ENCODE assay signal across 12 cellular contexts in the genomic region with DNA sequence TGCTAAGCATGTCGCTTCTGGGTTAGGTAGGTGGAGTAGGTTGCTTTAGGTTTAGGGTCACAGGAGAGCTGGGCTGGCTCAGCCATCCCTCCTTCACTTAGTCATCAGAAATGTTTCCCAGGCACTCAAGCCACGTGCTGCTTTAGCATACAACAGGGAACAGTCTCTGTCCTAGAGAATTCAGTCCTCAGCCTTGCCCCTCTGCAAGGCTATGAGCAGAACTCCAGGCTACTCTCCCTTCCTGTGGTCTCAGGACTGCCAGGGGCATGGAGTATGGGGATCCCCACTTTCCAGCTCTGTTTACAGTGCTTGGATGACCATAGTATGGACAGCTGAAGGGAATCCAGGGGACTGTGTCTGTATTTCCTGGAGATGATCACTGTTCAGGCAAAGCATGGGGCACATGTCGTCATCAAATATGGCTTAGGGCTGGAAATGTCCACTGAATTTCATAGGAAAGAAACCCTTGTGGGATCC. TPM values are rescaled to one million over a fixed set of nuclear protein-coding genes. Genes with fewer than 3 reads are reported as not detected.
DNase-seq lines count a peak whose midpoint lies in the region; ATAC-seq and TF ChIP-seq lines count a peak whose summit lies in the region.
"Had no signal": no experiment of that assay in that cellular context is flagged by ENCODE, and none has a peak within 500 bp of the region (broad histone marks: within the 10 kb centered on the region; RNA-seq: fewer than 3 reads in every experiment).

No MANE protein-coding gene starts in this region.

- H3K9me3 ChIP-seq in OCI-LY3 (ENCODE audit: insufficient read depth, low read length) = no peaks in the 10 kb centered on the region
- no peaks in the 10 kb centered on the region for H3K9me3 ChIP-seq in effector memory CD4-positive, alpha-beta T cell (ENCODE audit: control insufficient read depth, low read length)
- H3K9me3 ChIP-seq: pancreas had no signal

- no peak for ATAC-seq in GM18505 (IDR thresholded peaks at IDR 0.05; ENCODE audit: unreplicated experiment)

- peaks cover 48% of the 10 kb centered on the region for H3K4me1 ChIP-seq in OCI-LY3 (ENCODE audit: low read length)
- peaks cover 3% of the 10 kb centered on the region for H3K4me1 ChIP-seq in effector memory CD4-positive, alpha-beta T cell (ENCODE audit: control insufficient read depth, insufficient read depth, low read length, poor library complexity, severe bottlenecking)
- H3K4me1 ChIP-seq: pancreas had no signal

- TF ChIP-seq CTCF in OCI-LY3 (IDR thresholded peaks at IDR 0.05; ENCODE audit: low read depth, low read length) (no peak), epithelial cell of esophagus (IDR thresholded peaks at IDR 0.05; ENCODE audit: insufficient read depth, low read depth, low read length, missing control alignments) (no peak), retinal pigment epithelial cell (conservative IDR thresholded peaks at IDR 0.05; ENCODE audit: low read depth, low read length) (no peak)

- no peak for TF ChIP-seq POLR2A in GM18505 (IDR thresholded peaks at IDR 0.05; ENCODE audit: borderline replicate concordance, extremely low read depth, insufficient read depth, insufficient read length)

- no peaks in the 10 kb centered on the region for H3K79me2 ChIP-seq in OCI-LY3 (ENCODE audit: low read length)

- no peak overlapping the region for H2AFZ ChIP-seq in OCI-LY3 (ENCODE audit: low read depth, low read length)

- peak overlapping the region; percentile 96 for H3K4me2 ChIP-seq in OCI-LY3 (ENCODE audit: low read length)

- H4K20me1 ChIP-seq in OCI-LY3 (ENCODE audit: insufficient read depth, low read length) = no peaks in the 10 kb centered on the region

- no peak overlapping the region for H3K27ac ChIP-seq in OCI-LY3 (ENCODE audit: low read length)
- no peak overlapping the region for H3K27ac ChIP-seq in effector memory CD4-positive, alpha-beta T cell (ENCODE audit: insufficient read depth, low read length, poor library complexity, severe bottlenecking)
- H3K27ac ChIP-seq: pancreas had no signal

- no peaks in the 10 kb centered on the region for H3K36me3 ChIP-seq in OCI-LY3 (replicated peaks; ENCODE audit: low read depth, low read length)
- no peaks in the 10 kb centered on the region for H3K36me3 ChIP-seq in H7 (replicated peaks; ENCODE audit: control insufficient read depth, insufficient read depth, low read length)
- H3K36me3 ChIP-seq in effector memory CD4-positive, alpha-beta T cell (ENCODE audit: control insufficient read depth, insufficient read depth, low read length) = no peaks in the 10 kb centered on the region
- H3K36me3 ChIP-seq: pancreas had no signal

- H3K4me3 ChIP-seq in OCI-LY3 (ENCODE audit: low read length) (no peak overlapping the region), epithelial cell of esophagus (ENCODE audit: low read length) (no peak overlapping the region), retinal pigment epithelial cell (ENCODE audit: low read length) (no peak overlapping the region), H7 (ENCODE audit: insufficient read depth, low read depth, low read length) (no peak overlapping the region)
- no peak overlapping the region for H3K4me3 ChIP-seq in effector memory CD4-positive, alpha-beta T cell (ENCODE audit: insufficient read depth, low read depth, low read length, poor library complexity, severe bottlenecking)
- H3K4me3 ChIP-seq: dorsolateral prefrontal cortex, pancreas had no signal

- peaks cover 5% of the 10 kb centered on the region for H3K27me3 ChIP-seq in OCI-LY3 (ENCODE audit: low read depth, low read length)
- H3K27me3 ChIP-seq in H7 (ENCODE audit: control insufficient read depth, insufficient read depth, low read length) = peaks cover 7% of the 10 kb centered on the region
- H3K27me3 ChIP-seq in effector memory CD4-positive, alpha-beta T cell (replicated peaks; ENCODE audit: control insufficient read depth, insufficient read depth, low read length, poor library complexity, severe bottlenecking) = no peaks in the 10 kb centered on the region
- H3K27me3 ChIP-seq: dorsolateral prefrontal cortex, pancreas had no signal

- DNase-seq in ELF-1 (ENCODE audit: low read depth, low spot score) (peak; percentile 63), epithelial cell of esophagus (ENCODE audit: low read depth) (peak; percentile 76), retinal pigment epithelial cell (ENCODE audit: low read depth) (peak; percentile 68), Ammon's horn (ENCODE audit: low spot score) (no peak), H7 (no peak)
- no peak for DNase-seq in effector memory CD4-positive, alpha-beta T cell
- DNase-seq: GF-D8, NCI-H510A treated with DMSO at 0.1 percent for 48 hours had no signal

- no peak overlapping the region; the same call in 1 of the 2 replicates for H3K9ac ChIP-seq in OCI-LY3 (ENCODE audit: low read length)

RNA-seq across cellular contexts. Expression of a gene that starts 7.5 kb away (rescaled TPM):
- 1.1 and 1.6 TPM in 2 replicates for total RNA-seq in H7 (2014; rRNA removed; shearing (Covaris generic))

Comparison
In these comparisons a context has a peak if more than half of its experiments do, and no peak if none do; other contexts are left out.
1. DNase-seq: peak in ELF-1 (single experiment), epithelial cell of esophagus (single experiment) and retinal pigment epithelial cell (single experiment); none in Ammon's horn (single experiment), H7 (single experiment) and effector memory CD4-positive, alpha-beta T cell (0 of 3).